Comparison of ENCODE assay signal across 12 cellular contexts in the genomic region with DNA sequence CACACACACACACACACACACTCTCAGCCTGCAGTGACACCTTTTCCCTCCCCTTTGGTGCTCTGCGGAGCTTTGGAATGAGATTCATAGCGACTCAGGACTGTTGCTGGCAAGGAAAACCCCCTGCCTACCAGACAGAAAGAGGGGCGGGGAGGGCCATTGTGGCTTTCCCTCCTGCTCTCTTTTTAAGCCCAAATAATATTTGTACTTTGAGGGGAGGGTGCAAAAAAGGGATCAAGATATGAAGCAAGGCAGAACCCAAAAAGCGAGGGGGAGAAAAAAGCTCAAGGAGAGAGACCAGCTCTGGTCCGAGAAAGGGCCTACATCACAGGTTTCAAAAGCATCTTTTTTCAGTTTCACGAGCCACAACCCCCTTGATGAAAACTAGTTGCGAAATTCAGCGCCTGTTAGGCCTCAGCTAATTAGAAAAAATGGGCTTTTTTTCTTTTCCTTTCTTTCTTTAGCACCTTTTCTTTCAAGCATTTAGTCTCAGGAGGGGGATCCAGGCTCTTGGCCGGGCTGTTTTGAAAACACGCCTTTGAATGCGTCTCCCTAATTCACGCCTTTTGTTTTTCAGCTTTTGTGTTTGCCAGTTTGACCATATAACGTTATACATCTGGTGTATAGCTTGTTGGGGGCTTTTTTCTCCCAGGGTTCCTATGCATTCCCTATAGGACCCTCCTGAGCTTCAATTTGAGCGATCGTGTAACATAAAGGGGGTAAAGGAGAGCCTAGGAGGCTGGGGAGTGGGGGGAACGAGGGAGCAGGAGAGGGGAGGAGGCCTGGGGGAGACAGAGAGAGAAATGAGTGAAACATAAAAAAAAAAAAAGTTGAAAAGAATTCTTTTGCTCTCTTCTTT.
DNase-seq lines count a peak whose midpoint lies in the region; ATAC-seq and TF ChIP-seq lines count a peak whose summit lies in the region.
"Had no signal": no experiment of that assay in that cellular context is flagged by ENCODE, and none has a peak within 500 bp of the region (broad histone marks: within the 10 kb centered on the region; RNA-seq: fewer than 3 reads in every experiment).

No MANE protein-coding gene starts in this region.

- DNase-seq in NOMO-1 (lab: John Stamatoyannopoulos, UW; ENCODE audit: unreplicated experiment in 2 of 2) (peak; percentile 11 to 14), NOMO-1 treated with dmso at 0.1 percent for 144 hours (lab: John Stamatoyannopoulos, UW; ENCODE audit: unreplicated experiment) (no peak), NOMO-1 treated with DMSO at 0.1 percent for 48 hours (lab: John Stamatoyannopoulos, UW; ENCODE audit: unreplicated experiment) (peak; percentile 29), islet precursor cell (peak; percentile 65), erythroblast (lab: John Stamatoyannopoulos, UW) (no peak)
- DNase-seq: activated CD8-positive, alpha-beta memory T cell treated with anti-CD3 and anti-CD28 coated beads for 24 hours; adrenal gland; hippocampal formation; T-helper 17 cell had no signal

- peak overlapping the region; percentile 44 for H3K27ac ChIP-seq in temporal lobe (ENCODE audit: low read depth, low read length)

- no peak for TF ChIP-seq POLR2A in erythroblast (IDR thresholded peaks at IDR 0.05; ENCODE audit: low read length)

- ATAC-seq in HG03159 (IDR thresholded peaks at IDR 0.05; ENCODE audit: unreplicated experiment) (no peak), HG02870 (IDR thresholded peaks at IDR 0.05; ENCODE audit: unreplicated experiment) (no peak)
- ATAC-seq: T-helper 17 cell had no signal

Comparison
In these comparisons a context has a peak if more than half of its experiments do, and no peak if none do; other contexts are left out.
1. DNase-seq: peak in NOMO-1 (2 of 2), NOMO-1 treated with DMSO at 0.1 percent for 48 hours (single experiment) and islet precursor cell (single experiment); none in NOMO-1 treated with dmso at 0.1 percent for 144 hours (single experiment) and erythroblast (0 of 2).